ENCODE assay signal across 35 cellular contexts in genomic region chr7:29886827-29887226, GRCh38.
"Had no signal": no experiment of that assay in that cellular context is flagged by ENCODE, and none has a peak within 500 bp of the region (broad histone marks: within the 10 kb centered on the region; RNA-seq: fewer than 3 reads in every experiment).

No MANE protein-coding gene starts in this region.

- H3K27ac ChIP-seq: KMS-11 had no signal

- DNase-seq: Karpas-422, Kasumi-1, KG1, MG63, MM.1S, MV-4-11, NCI-H1048, NCI-H1092, NCI-H1092 treated with DMSO at 0.1 percent for 48 hours, NCI-H1105, NCI-H1105 treated with DMSO at 0.1 percent for 48 hours, NCI-H1417, NCI-H1417 treated with DMSO at 0.1 percent for 48 hours, NCI-H1436, NCI-H1436 treated with DMSO at 0.1 percent for 48 hours, NCI-H146, NCI-H1694, NCI-H1694 treated with DMSO at 0.1 percent for 48 hours, NCI-H187, NCI-H187 treated with DMSO at 0.1 percent for 48 hours, NCI-H1930, NCI-H2029, NCI-H2029 treated with DMSO at 0.1 percent for 48 hours, NCI-H2081, NCI-H2081 treated with DMSO at 0.1 percent for 48 hours, NCI-H2107, NCI-H2227 treated with DMSO at 0.1 percent for 48 hours, NCI-H226, NCI-H345, NCI-H446, NCI-H446 treated with DMSO at 0.1 percent for 48 hours, NCI-H510A, NCI-H510A treated with DMSO at 0.1 percent for 48 hours, NCI-H524 had no signal

- H3K9me3 ChIP-seq: MG63 had no signal

- H3K27me3 ChIP-seq: MG63 had no signal

- H3K36me3 ChIP-seq: MG63 had no signal

- H3K4me3 ChIP-seq: MG63 had no signal
